13 cellular contexts compared by ENCODE assay signal in the genomic region with DNA sequence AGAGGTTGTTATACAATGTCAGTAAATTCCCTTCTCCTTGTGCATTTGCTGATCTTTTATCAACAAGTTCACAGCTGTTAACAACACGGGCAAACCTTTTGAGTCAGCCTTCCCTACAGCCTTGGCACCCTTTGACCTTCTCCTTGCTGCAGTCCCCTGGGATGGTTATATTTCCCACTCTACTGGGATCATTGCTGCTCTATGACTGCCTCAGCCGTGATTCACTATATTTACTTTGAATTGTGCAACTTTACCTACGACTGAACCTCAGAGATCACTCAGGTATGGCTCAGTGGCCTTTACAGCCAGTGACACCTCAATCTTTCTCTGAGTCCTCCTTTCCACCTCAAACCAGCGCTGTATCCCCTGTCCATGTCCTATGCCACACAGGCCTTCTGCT.
"Had no signal": no experiment of that assay in that cellular context is flagged by ENCODE, and none has a peak within 500 bp of the region (broad histone marks: within the 10 kb centered on the region; RNA-seq: fewer than 3 reads in every experiment).

No MANE protein-coding gene starts in this region.

- ATAC-seq: activated CD8-positive, alpha-beta memory T cell treated with anti-CD3 and anti-CD28 coated beads, Interleukin-2, amount 10 ng/mL, durations not matched to agents 7 days and 5 days; activated T-cell treated with anti-CD3 and anti-CD28 coated beads, Interleukin-2, amount 50 U/mL, for 4 hours; esophagus mucosa; left colon had no signal

- DNase-seq: activated CD4-positive, alpha-beta T cell treated with anti-CD3 and anti-CD28 coated beads, Interleukin-2, amount 50 U/mL, for 48 hours; activated CD4-positive, CD25-positive, alpha-beta regulatory T cell treated with anti-CD3 and anti-CD28 coated beads, Interleukin-2, amount 50 U/mL, for 72 hours; activated CD8-positive, alpha-beta memory T cell treated with anti-CD3 and anti-CD28 coated beads, Interleukin-2, amount 10 ng/mL, durations not matched to agents 7 days and 5 days; activated gamma-delta T cell; activated T-cell treated with anti-CD3 and anti-CD28 coated beads, Interleukin-2, amount 50 U/mL, for 4 hours; amygdala; glutamatergic neuron; immature natural killer cell; left colon; stimulated activated CD4-positive, alpha-beta T cell treated with anti-CD3 and anti-CD28 coated beads, Interleukin-2, amount 100 ng/mL, for 48 hours; stimulated activated naive CD4-positive, alpha-beta T cell treated with Interleukin-2 at 50 U/mL for 16 hours; T-helper 2 cell had no signal
